11 cellular contexts compared by ENCODE assay signal in genomic region chr11:123388640-123389039, GRCh38.
"Had no signal": no experiment of that assay in that cellular context is flagged by ENCODE, and none has a peak within 500 bp of the region (broad histone marks: within the 10 kb centered on the region; RNA-seq: fewer than 3 reads in every experiment).

No MANE protein-coding gene starts in this region.

- H3K9me3 ChIP-seq: HAP-1 had no signal

- ATAC-seq: GM23338, HCT116 had no signal

- H3K9ac ChIP-seq: GM23248 had no signal

- H3K4me2 ChIP-seq: GM23338 had no signal

- H2AFZ ChIP-seq: GM23248, GM23338 had no signal

- DNase-seq: GM23248, GOT3, H7, H9, HCEC 1CT, HFFc6 had no signal

- H3K27ac Mint-ChIP-seq: GM23338, H9, HFFc6 had no signal

- H3K4me3 ChIP-seq: GM23248, GM23338, HAP-1 had no signal

- FAIRE-seq: H1, H54 had no signal

- H3K27ac ChIP-seq: GM23248 had no signal

- H3K4me1 Mint-ChIP-seq: GM23338, H9 had no signal

- H3K36me3 ChIP-seq: HAP-1 had no signal

- H3K4me3 Mint-ChIP-seq: GM23338, H9, HFFc6 had no signal

- H3K4me1 ChIP-seq: HAP-1 had no signal
